In the genomic region with DNA sequence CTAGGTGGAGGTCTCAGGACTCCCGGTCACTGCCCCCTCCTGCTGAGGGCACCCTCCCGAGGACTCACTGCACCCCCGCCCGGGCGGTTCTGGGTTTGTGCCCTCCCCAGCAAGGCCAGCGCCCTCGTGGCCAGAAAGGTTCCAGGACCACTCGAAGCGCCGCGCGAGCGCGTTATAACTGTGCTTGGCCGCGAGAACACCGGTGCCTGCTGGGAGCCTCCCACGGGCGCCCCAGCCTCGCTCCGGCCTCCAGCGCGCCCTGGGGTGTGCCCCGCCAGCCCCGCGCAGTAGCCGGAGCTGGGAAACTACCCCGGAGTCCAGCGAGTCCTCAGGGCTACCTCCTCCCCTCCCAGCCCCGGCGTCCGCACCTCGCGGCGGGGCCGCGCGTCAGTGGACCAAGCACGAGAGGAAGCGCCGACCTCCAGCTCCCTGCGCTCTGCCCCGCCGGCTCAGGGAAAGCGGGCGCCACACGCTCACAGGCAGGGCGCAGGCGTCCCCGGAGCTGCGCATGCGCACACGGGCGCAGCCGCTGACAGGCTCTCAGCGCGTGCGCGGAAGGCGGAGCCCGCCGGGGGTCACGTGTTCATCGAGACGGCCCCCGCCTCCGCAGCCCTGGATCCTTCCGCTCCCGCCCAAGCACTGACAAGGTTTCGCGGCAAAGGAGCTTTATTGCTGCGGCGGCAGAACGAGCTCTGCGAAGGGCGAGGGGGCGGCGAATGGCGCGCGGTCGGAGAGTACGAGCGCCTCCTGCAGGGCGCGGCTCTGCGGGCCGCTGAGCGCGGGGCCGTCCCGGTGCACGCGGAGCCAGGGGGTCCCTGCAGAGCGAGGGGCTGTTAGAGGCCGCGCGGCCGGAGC, we compare ENCODE assay signal across 8 cellular contexts.
DNase-seq lines count a peak whose midpoint lies in the region; ATAC-seq and FAIRE-seq lines count a peak whose summit lies in the region.

TSS of gene SCO2 (minus strand) at position 495 of the 855 bp plus-strand sequence. CDS start 1,187 bp downstream, outside the sequence.

- FAIRE-seq in HTR-8/SVneo (lab: Jason Lieb, UNC) (peak; percentile 87), endometrium (lab: Jason Lieb, UNC) (peak; percentile 50)

- DNase-seq in COLO829 (ENCODE audit: low spot score) (peak; percentile 100), HTR-8/SVneo (ENCODE audit: insufficient read length, low spot score) (peak; percentile 96), NOMO-1 treated with dmso at 0.1 percent for 144 hours (lab: John Stamatoyannopoulos, UW; ENCODE audit: unreplicated experiment) (peak; percentile 94), midbrain (lab: John Stamatoyannopoulos, UW) (peak; percentile 96)
- DNase-seq in activated CD8-positive, alpha-beta memory T cell treated with anti-CD3 and anti-CD28 coated beads, Interleukin-2, amount 50 U/mL, for 24 hours (ENCODE audit: extremely low read depth): peak; percentile 90
- DNase-seq in stimulated activated CD8-positive, alpha-beta memory T cell treated with anti-CD3 and anti-CD28 coated beads, Interleukin-15, amount 100 ng/mL, for 48 hours (ENCODE audit: low read depth in 2 of 2): peak; percentile 94 to 96

- peak; percentile 15 for ATAC-seq in GM19468 (IDR thresholded peaks at IDR 0.05; ENCODE audit: extremely low read depth, unreplicated experiment)

Comparison
In these comparisons a context has a peak if more than half of its experiments do, and no peak if none do; other contexts are left out.
1. Peak in every context shown above with its lines: DNase-seq and ATAC-seq.